13 cellular contexts compared by ENCODE assay signal in genomic region chr17:77842906-77843249, GRCh38.
DNase-seq lines count a peak whose midpoint lies in the region; ATAC-seq and TF ChIP-seq lines count a peak whose summit lies in the region.
"Had no signal": no experiment of that assay in that cellular context is flagged by ENCODE, and none has a peak within 500 bp of the region (broad histone marks: within the 10 kb centered on the region; RNA-seq: fewer than 3 reads in every experiment).

No MANE protein-coding gene starts in this region.

- no peaks in the 10 kb centered on the region for H3K36me3 ChIP-seq in GM23248 (ENCODE audit: low read depth)
- no peaks in the 10 kb centered on the region for H3K36me3 ChIP-seq in breast epithelium
- H3K36me3 ChIP-seq: heart left ventricle had no signal

- no peaks in the 10 kb centered on the region for H3K27me3 Mint-ChIP-seq in CD4-positive, alpha-beta T cell
- H3K27me3 Mint-ChIP-seq in activated T-helper 17 cell treated with anti-CD3 and anti-CD28 coated beads, Interleukin-2, amount 50 U/mL, for 72 hours = no peaks in the 10 kb centered on the region
- peaks cover 0 to 2% (median 0%) of the 10 kb centered on the region in 5 donors for H3K27me3 Mint-ChIP-seq in naive thymus-derived CD8-positive, alpha-beta T cell

- H4K20me1 ChIP-seq in GM23248 (ENCODE audit: insufficient read depth) = no peaks in the 10 kb centered on the region

- intact Hi-C loops in CD4-positive, alpha-beta T cell (cut with DNase I, micrococcal nuclease) = loop anchor here (1.0 to 5.0 kb wide), 4 partner anchors 39 to 841 kb away; no protein-coding TSS in a partner anchor
- intact Hi-C loops in breast epithelium (cut with DNase I; ENCODE audit: low total_unique reads) = loop anchor here (10.0 kb wide), 1 partner anchor 868 kb away; no protein-coding TSS in a partner anchor

- TF ChIP-seq CTCF in CD4-positive, alpha-beta T cell (IDR thresholded peaks at IDR 0.05) = no peak
- no peak for TF ChIP-seq CTCF in breast epithelium (IDR thresholded peaks at IDR 0.05)

- H3K27ac ChIP-seq in CD4-positive, alpha-beta T cell (ENCODE audit: low read depth, low read length) = no peak overlapping the region
- H3K27ac ChIP-seq in GM23248 (peak overlapping the region; percentile 42), breast epithelium (no peak overlapping the region)

- H3K4me1 Mint-ChIP-seq in CD4-positive, alpha-beta T cell (ENCODE audit: low read depth) = peaks cover 54% of the 10 kb centered on the region
- H3K4me1 Mint-ChIP-seq in activated T-helper 17 cell treated with anti-CD3 and anti-CD28 coated beads, Interleukin-2, amount 50 U/mL, for 72 hours = peaks cover 24% of the 10 kb centered on the region
- H3K4me1 Mint-ChIP-seq in naive thymus-derived CD8-positive, alpha-beta T cell = peaks cover 28 to 74% (median 55%) of the 10 kb centered on the region in 4 donors

- peak overlapping the region; percentile 47 for H3K4me2 ChIP-seq in GM23248 (ENCODE audit: unreplicated experiment)

- H3K9me3 ChIP-seq in CD4-positive, alpha-beta T cell (ENCODE audit: control insufficient read depth, low read length) = no peaks in the 10 kb centered on the region
- H3K9me3 ChIP-seq in GM23248 (ENCODE audit: low read depth) = no peaks in the 10 kb centered on the region
- H3K9me3 ChIP-seq in breast epithelium = no peaks in the 10 kb centered on the region
- H3K9me3 ChIP-seq: heart left ventricle had no signal

- in situ Hi-C loops in GM23248 (cut with MboI) = no loop called here

- ATAC-seq in CD4-positive, alpha-beta T cell (ENCODE audit: poor library complexity) = no peak
- ATAC-seq in activated T-helper 17 cell treated with anti-CD3 and anti-CD28 coated beads, Interleukin-2, amount 50 U/mL, for 72 hours (replicated peaks) = no peak
- no peak for ATAC-seq in naive thymus-derived CD8-positive, alpha-beta T cell
- ATAC-seq: heart left ventricle, left lobe of liver had no signal

- no peak overlapping the region for H3K4me3 Mint-ChIP-seq in CD4-positive, alpha-beta T cell
- peak overlapping the region; percentile 70 for H3K4me3 Mint-ChIP-seq in activated T-helper 17 cell treated with anti-CD3 and anti-CD28 coated beads, Interleukin-2, amount 50 U/mL, for 72 hours
- H3K4me3 Mint-ChIP-seq in naive thymus-derived CD8-positive, alpha-beta T cell = peak overlapping the region in 7 of 10 donors; percentile 26 to 79 (median 61)

- no peaks in the 10 kb centered on the region for H3K36me3 Mint-ChIP-seq in CD4-positive, alpha-beta T cell (ENCODE audit: low read depth)
- H3K36me3 Mint-ChIP-seq in activated T-helper 17 cell treated with anti-CD3 and anti-CD28 coated beads, Interleukin-2, amount 50 U/mL, for 72 hours (ENCODE audit: low read depth) = no peaks in the 10 kb centered on the region
- H3K36me3 Mint-ChIP-seq in naive thymus-derived CD8-positive, alpha-beta T cell = no peaks in the 10 kb centered on the region

- CTCF ChIA-PET in CD4-positive, alpha-beta T cell (lab: Charles Lee) = interaction anchor here (0.7 to 1.8 kb wide), 2 partner anchors 8 to 172 kb away, joined by 3 to 5 read pairs; no protein-coding TSS in a partner anchor

- H3K9me3 Mint-ChIP-seq in CD4-positive, alpha-beta T cell = no peaks in the 10 kb centered on the region
- no peaks in the 10 kb centered on the region for H3K9me3 Mint-ChIP-seq in activated T-helper 17 cell treated with anti-CD3 and anti-CD28 coated beads, Interleukin-2, amount 50 U/mL, for 72 hours
- H3K9me3 Mint-ChIP-seq in naive thymus-derived CD8-positive, alpha-beta T cell = no peaks in the 10 kb centered on the region

- peak overlapping the region; percentile 92 for H3K27ac Mint-ChIP-seq in CD4-positive, alpha-beta T cell
- peak overlapping the region; percentile 86 for H3K27ac Mint-ChIP-seq in activated T-helper 17 cell treated with anti-CD3 and anti-CD28 coated beads, Interleukin-2, amount 50 U/mL, for 72 hours
- H3K27ac Mint-ChIP-seq in naive thymus-derived CD8-positive, alpha-beta T cell = peak overlapping the region; percentile 17 to 89 (median 74)

- 73 to 74% methylated on average over 4 of the region's 4 CpGs for WGBS in GM23248 (ENCODE audit: low coverage in 1 of 2, low lambda C conversion rate in 2 of 2, missing lambda C conversion rate in 2 of 2), 2 experiments

- POLR2A ChIA-PET in CD4-positive, alpha-beta T cell (lab: Charles Lee) = interaction anchor here (1.5 to 1.9 kb wide), 4 partner anchors 45 to 171 kb away, joined by 4 to 12 read pairs (median 6); partner anchors contain the start of gene TNRC6C
- POLR2A ChIA-PET in naive thymus-derived CD8-positive, alpha-beta T cell (lab: Charles Lee) = interaction anchor here (1.0 to 2.4 kb wide), 5 partner anchors 9 to 115 kb away, joined by 3 to 24 read pairs (median 11); partner anchors contain the start of gene TNRC6C

- H3F3A ChIP-seq in GM23248 (ENCODE audit: insufficient read depth) = peaks cover 11% of the 10 kb centered on the region

- H3K4me1 ChIP-seq in GM23248 (ENCODE audit: insufficient read depth) (peaks cover 22% of the 10 kb centered on the region), breast epithelium (no peaks in the 10 kb centered on the region)

- DNase-seq in CD4-positive, alpha-beta T cell = no peak
- DNase-seq in GM23248 (no peak), 8988T (no peak), breast epithelium (ENCODE audit: low spot score in 2 of 2) (no peak), NCI-H510A (lab: John Stamatoyannopoulos, UW) (no peak)
- DNase-seq in naive thymus-derived CD8-positive, alpha-beta T cell = no peak
- DNase-seq: NCI-H1694 treated with DMSO at 0.1 percent for 48 hours, NCI-H774, retina, SHP77 treated with DMSO at 0.1 percent for 48 hours had no signal

- no peak overlapping the region for H3K4me3 ChIP-seq in GM23248
- no peak overlapping the region for H3K4me3 ChIP-seq in breast epithelium
- H3K4me3 ChIP-seq: heart left ventricle had no signal

- no peak for TF ChIP-seq POLR2A in breast epithelium (IDR thresholded peaks at IDR 0.05)

- no peaks in the 10 kb centered on the region for H3K79me2 ChIP-seq in GM23248 (ENCODE audit: insufficient read depth)

- H3K9me2 ChIP-seq in GM23248 (ENCODE audit: insufficient read depth) = no peaks in the 10 kb centered on the region

- H3K9ac ChIP-seq in GM23248 = no peak overlapping the region

- no peaks in the 10 kb centered on the region for H3K27me3 ChIP-seq in CD4-positive, alpha-beta T cell (ENCODE audit: control insufficient read depth, insufficient read depth, low read length)
- H3K27me3 ChIP-seq in GM23248 (replicated peaks; ENCODE audit: insufficient read depth) (no peaks in the 10 kb centered on the region), breast epithelium (no peaks in the 10 kb centered on the region)
- H3K27me3 ChIP-seq: heart left ventricle had no signal

- H2AFZ ChIP-seq in GM23248 = no peak overlapping the region
